ENCODE assay signal across 8 cellular contexts in genomic region chr16:71808593-71809449, GRCh38. TPM values are rescaled to one million over a fixed set of nuclear protein-coding genes. Genes with fewer than 3 reads are reported as not detected.
A peak's percentile ranks its signal among the peaks of the same experiment; 100 is the strongest.
DNase-seq lines count a peak whose midpoint lies in the region; TF ChIP-seq lines count a peak whose summit lies in the region.

Gene AP1G1 (minus strand): TSS chr16:71808834. CDS start chr16:71789479, 19,355 bp downstream.

- H2AFZ ChIP-seq in neuron (ENCODE audit: low read depth, low read length), result peak within 1 kb of the TSS; percentile 93

- peaks cover 7% of the 10 kb centered on the region for H3K9me3 ChIP-seq in SJSA1 (replicated peaks)
- no peaks in the 10 kb centered on the region for H3K9me3 ChIP-seq in neuron (ENCODE audit: low read length)

- peaks cover 13% of the 10 kb centered on the region for H3K4me1 ChIP-seq in SJSA1 (replicated peaks)
- H3K4me1 ChIP-seq in neuron (ENCODE audit: insufficient read depth, low read length), result peaks cover 23% of the 10 kb centered on the region

- H3K27ac ChIP-seq in SJSA1, result peak within 1 kb of the TSS; percentile 100

- no peaks in the 10 kb centered on the region for H3K27me3 ChIP-seq in SJSA1 (replicated peaks)
- H3K27me3 ChIP-seq in neuron (ENCODE audit: insufficient read depth, low read length), result no peaks in the 10 kb centered on the region

- no peak for TF ChIP-seq CTCF in HFF-Myc (IDR thresholded peaks at IDR 0.05; ENCODE audit: low read depth, low read length, missing control alignments)

- H3K36me3 ChIP-seq in SJSA1 (peaks cover 44% of the 10 kb centered on the region), neuron (ENCODE audit: insufficient read depth, low read length) (peaks cover 12% of the 10 kb centered on the region)

- DNase-seq in GM04503 (ENCODE audit: low read depth) (peak; percentile 90), HFF-Myc (ENCODE audit: extremely low read depth, low read depth) (peak; percentile 93), MV-4-11 (lab: John Stamatoyannopoulos, UW) (peak; percentile 96), SJSA1 (ENCODE audit: low read depth in 1 of 2, low spot score in 2 of 2) (peak; percentile 96 to 98), foreskin melanocyte (peak; percentile 98), stromal cell of bone marrow (ENCODE audit: low read depth) (peak; percentile 97)
- peak; percentile 76 to 88 (median 80) for DNase-seq in activated naive CD4-positive, alpha-beta T cell (lab: John Stamatoyannopoulos, UW)

- H3K4me3 ChIP-seq in HFF-Myc (replicated peaks; ENCODE audit: low read depth, low read length), result peak within 1 kb of the TSS; percentile 99
- H3K4me3 ChIP-seq in SJSA1, result peak within 1 kb of the TSS; percentile 93
- peak within 1 kb of the TSS; percentile 92 for H3K4me3 ChIP-seq in neuron (ENCODE audit: low read length)

RNA-seq across cellular contexts. Expression of gene AP1G1, which starts in this region (rescaled TPM):
- 37.4 and 53.9 TPM in 2 replicates for total RNA-seq in SJSA1 (2014; rRNA removed; shearing (Covaris generic))

Comparison
In these comparisons a context has a peak if more than half of its experiments do, and no peak if none do; other contexts are left out.
1. Peak in every context shown above with its lines: DNase-seq, H3K4me3 ChIP-seq and H3K27ac ChIP-seq.